In genomic region chrX:52923781-52924241, GRCh38 we compare ENCODE assay signal across 8 cellular contexts. TPM values are rescaled to one million over a fixed set of nuclear protein-coding genes. Genes with fewer than 3 reads are reported as not detected.
DNase-seq lines count a peak whose midpoint lies in the region; ATAC-seq lines count a peak whose summit lies in the region.

No MANE protein-coding gene starts in this region.

- DNase-seq in SKM-1 treated with dmso at 0.1 percent for 144 hours (lab: John Stamatoyannopoulos, UW; ENCODE audit: unreplicated experiment) (peak; percentile 25), SKM-1 (lab: John Stamatoyannopoulos, UW; ENCODE audit: unreplicated experiment) (no peak), amniotic epithelial cell (ENCODE audit: low read depth) (peak; percentile 69), myocyte (ENCODE audit: low read depth) (peak; percentile 56), inferior parietal cortex (ENCODE audit: extremely low spot score) (no peak), activated T-cell treated with anti-CD3 and anti-CD28 coated beads for 4 hours (no peak)
- DNase-seq in activated CD4-positive, CD25-positive, alpha-beta regulatory T cell treated with anti-CD3 and anti-CD28 coated beads, Interleukin-2, amount 50 U/mL, for 72 hours: no peak

- ATAC-seq in HG03196 (IDR thresholded peaks at IDR 0.05; ENCODE audit: unreplicated experiment): peak; percentile 45

RNA-seq across cellular contexts. Expression of gene FAM156B, which starts 26.7 kb away (rescaled TPM):
- 19.3 and 22.8 TPM in 2 replicates for total RNA-seq in myocyte
- polyA plus RNA-seq in myocyte (2012): 13.8 TPM

RNA-seq across cellular contexts. Expression of gene FAM156A, which starts 34.5 kb away (rescaled TPM):
- 16.7 and 30.5 TPM in 2 replicates for total RNA-seq in myocyte
- 42.2 TPM for polyA plus RNA-seq in myocyte (2012)

RNA-seq across cellular contexts. Expression of gene XAGE3, which starts 55.9 kb away (rescaled TPM):
- not detected in 2 replicates for total RNA-seq in myocyte
- not detected for polyA plus RNA-seq in myocyte (2012)

Comparison
In these comparisons a context has a peak if more than half of its experiments do, and no peak if none do; other contexts are left out.
1. DNase-seq: peak in SKM-1 treated with dmso at 0.1 percent for 144 hours (single experiment), amniotic epithelial cell (single experiment) and myocyte (single experiment); none in SKM-1 (single experiment), inferior parietal cortex (single experiment), activated CD4-positive, CD25-positive, alpha-beta regulatory T cell treated with anti-CD3 and anti-CD28 coated beads, Interleukin-2, amount 50 U/mL, for 72 hours (single experiment) and activated T-cell treated with anti-CD3 and anti-CD28 coated beads for 4 hours (single experiment).